ENCODE assay signal across 1 cellular context in genomic region chr7:5429253-5429856, GRCh38.
A peak's percentile ranks its signal among the peaks of the same experiment; 100 is the strongest.
TF ChIP-seq lines count a peak whose summit lies in the region.

No MANE protein-coding gene starts in this region.

TF ChIP-seq in HepG2, 621 proteins besides CTCF, POLR2A, EP300 and RAD21 (continued from another document and continues in another):
- TF ChIP-seq ARID4A (CRISPR knock-in tag; IDR thresholded peaks at IDR 0.05; ENCODE audit: borderline replicate concordance) (peak; percentile 74; the same call in 1 of the 2 replicates), PAWR (CRISPR knock-in tag; IDR thresholded peaks at IDR 0.05; ENCODE audit: borderline replicate concordance) (no peak), ZNF34 (CRISPR knock-in tag; IDR thresholded peaks at IDR 0.05; ENCODE audit: borderline replicate concordance) (0 out of 2 replicates have a peak, but pooled peaks have one; percentile 71), ZNF281 (CRISPR knock-in tag; IDR thresholded peaks at IDR 0.05; ENCODE audit: borderline replicate concordance) (peak; percentile 83; the same call in 1 of the 2 replicates), PAF1 (CRISPR knock-in tag; IDR thresholded peaks at IDR 0.05) (0 out of 2 replicates have a peak, but pooled peaks have one; percentile 84), TAF1 (CRISPR knock-in tag; IDR thresholded peaks at IDR 0.05) (peak; percentile 70), ZNF335 (CRISPR knock-in tag; IDR thresholded peaks at IDR 0.05) (peak; percentile 60; the same call in 1 of the 2 replicates), SAP130 (CRISPR knock-in tag; IDR thresholded peaks at IDR 0.05; ENCODE audit: low read depth) (peak; percentile 89), ZNF737 (CRISPR knock-in tag; IDR thresholded peaks at IDR 0.05; ENCODE audit: borderline replicate concordance) (no peak), ZNF7 (CRISPR knock-in tag; IDR thresholded peaks at IDR 0.05) (no peak), SOX5 (CRISPR knock-in tag; IDR thresholded peaks at IDR 0.05; ENCODE audit: borderline replicate concordance) (peak; percentile 62; the same call in 1 of the 2 replicates), ZNF816 (CRISPR knock-in tag; IDR thresholded peaks at IDR 0.05; ENCODE audit: borderline replicate concordance) (peak; percentile 10; the same call in 1 of the 2 replicates), ZNF605 (CRISPR knock-in tag; IDR thresholded peaks at IDR 0.05) (peak; percentile 54; the same call in 1 of the 2 replicates), DR1 (CRISPR knock-in tag; IDR thresholded peaks at IDR 0.05) (peak; percentile 36; the same call in 1 of the 2 replicates), ZNF674 (CRISPR knock-in tag; IDR thresholded peaks at IDR 0.05; ENCODE audit: low read depth) (no peak), MAZ (IDR thresholded peaks at IDR 0.05; ENCODE audit: borderline replicate concordance, low read depth, low read length) (peak; percentile 70; the same call in 1 of the 2 replicates), MAZ (CRISPR knock-in tag; IDR thresholded peaks at IDR 0.05; ENCODE audit: low read depth) (peak; percentile 85), HNF4A (CRISPR knock-in tag; IDR thresholded peaks at IDR 0.05) (peak; percentile 91), ESRRA (CRISPR knock-in tag; IDR thresholded peaks at IDR 0.05; ENCODE audit: low read depth) (peak; percentile 78), MTF2 (CRISPR knock-in tag; IDR thresholded peaks at IDR 0.05; ENCODE audit: borderline replicate concordance) (no peak), ZBTB44 (CRISPR knock-in tag; IDR thresholded peaks at IDR 0.05) (no peak), ZHX2 (IDR thresholded peaks at IDR 0.05; ENCODE audit: low read depth) (no peak), ZHX2 (CRISPR knock-in tag; IDR thresholded peaks at IDR 0.05; ENCODE audit: borderline replicate concordance) (0 out of 2 replicates have a peak, but pooled peaks have one; percentile 62), PHF21A (CRISPR knock-in tag; IDR thresholded peaks at IDR 0.05) (peak; percentile 85), ZNF780A (CRISPR knock-in tag; IDR thresholded peaks at IDR 0.05) (no peak; the same call in 1 of the 2 replicates), NR2F1 (CRISPR knock-in tag; IDR thresholded peaks at IDR 0.05) (0 out of 4 replicates have a peak, but pooled peaks of 1 of the 2 experiments have one; percentile 49), ZNF710 (CRISPR knock-in tag; IDR thresholded peaks at IDR 0.05; ENCODE audit: borderline replicate concordance) (no peak; the same call in 1 of the 2 replicates), ZMYM2 (CRISPR knock-in tag; IDR thresholded peaks at IDR 0.05) (0 out of 2 replicates have a peak, but pooled peaks have one; percentile 51), RXRB (CRISPR knock-in tag; IDR thresholded peaks at IDR 0.05; ENCODE audit: borderline replicate concordance) (peak; percentile 60), KAT7 (CRISPR knock-in tag; IDR thresholded peaks at IDR 0.05; ENCODE audit: borderline replicate concordance) (no peak; the same call in 1 of the 2 replicates), THYN1 (CRISPR knock-in tag; IDR thresholded peaks at IDR 0.05; ENCODE audit: borderline replicate concordance, low read depth) (no peak), ZNF687 (CRISPR knock-in tag; IDR thresholded peaks at IDR 0.05) (peak; percentile 79), ZNF205 (CRISPR knock-in tag; IDR thresholded peaks at IDR 0.05) (peak; percentile 62; the same call in 1 of the 2 replicates), ZFP91 (CRISPR knock-in tag; IDR thresholded peaks at IDR 0.05; ENCODE audit: borderline replicate concordance) (peak; percentile 70; the same call in 1 of the 2 replicates)
